16 cellular contexts compared by ENCODE assay signal in genomic region chr14:103135333-103136075, GRCh38. TPM values are rescaled to one million over a fixed set of nuclear protein-coding genes. Genes with fewer than 3 reads are reported as not detected.
A peak's percentile ranks its signal among the peaks of the same experiment; 100 is the strongest.
DNase-seq lines count a peak whose midpoint lies in the region; ATAC-seq and TF ChIP-seq lines count a peak whose summit lies in the region.
"Had no signal": no experiment of that assay in that cellular context is flagged by ENCODE, and none has a peak within 500 bp of the region (broad histone marks: within the 10 kb centered on the region; RNA-seq: fewer than 3 reads in every experiment).

No MANE protein-coding gene starts in this region.

- peaks cover 27% of the 10 kb centered on the region for H3K4me1 Mint-ChIP-seq in GM23338
- peaks cover 29% of the 10 kb centered on the region for H3K4me1 Mint-ChIP-seq in chondrocyte (ENCODE audit: low read depth)

- H3K79me2 ChIP-seq in GM23338 (replicated peaks; ENCODE audit: insufficient read depth): no peaks in the 10 kb centered on the region

- H3K9me3 Mint-ChIP-seq in GM23338 (no peaks in the 10 kb centered on the region; the same call in 2 of the 3 replicates), chondrocyte (ENCODE audit: low read depth) (no peaks in the 10 kb centered on the region)

- H3K27me3 Mint-ChIP-seq in GM23338 (ENCODE audit: insufficient read depth, low read depth, poor library complexity) (peaks cover 25% of the 10 kb centered on the region), chondrocyte (ENCODE audit: low read depth) (peaks cover 5% of the 10 kb centered on the region)

- H3K4me3 Mint-ChIP-seq in GM23338 (no peak overlapping the region), chondrocyte (ENCODE audit: unreplicated experiment) (no peak overlapping the region)
- H3K4me3 Mint-ChIP-seq: CD4-positive, CD25-positive, alpha-beta regulatory T cell had no signal

- H3K36me3 Mint-ChIP-seq in GM23338 (ENCODE audit: low read depth) (peaks cover 6% of the 10 kb centered on the region; the same call in 1 of the 3 replicates), chondrocyte (ENCODE audit: low read depth) (no peaks in the 10 kb centered on the region)
- H3K36me3 Mint-ChIP-seq: CD4-positive, CD25-positive, alpha-beta regulatory T cell had no signal

- peaks cover 30% of the 10 kb centered on the region for H3K27me3 ChIP-seq in GM23338 (ENCODE audit: insufficient read depth)
- H3K27me3 ChIP-seq in RWPE2 (ENCODE audit: insufficient read depth, poor library complexity, severe bottlenecking): no peaks in the 10 kb centered on the region
- H3K27me3 ChIP-seq in psoas muscle (ENCODE audit: insufficient read depth in 3 of 3, low read length in 2 of 3): no peaks in the 10 kb centered on the region
- H3K27me3 ChIP-seq: MG63 had no signal

- H3K27ac Mint-ChIP-seq in GM23338 (peak overlapping the region; percentile 65; the same call in 1 of the 2 replicates), chondrocyte (ENCODE audit: unreplicated experiment) (no peak overlapping the region)
- H3K27ac Mint-ChIP-seq: CD4-positive, CD25-positive, alpha-beta regulatory T cell had no signal

- H3K9me3 ChIP-seq in RWPE2 (ENCODE audit: severe bottlenecking): no peaks in the 10 kb centered on the region
- no peaks in the 10 kb centered on the region for H3K9me3 ChIP-seq in psoas muscle
- H3K9me3 ChIP-seq: MG63 had no signal

- ATAC-seq in GM23338: no peak
- ATAC-seq in RWPE2 (ENCODE audit: low read depth): no peak
- peak; percentile 72 for ATAC-seq in left lobe of liver
- no peak for ATAC-seq in psoas muscle
- ATAC-seq in HG03521 (IDR thresholded peaks at IDR 0.05; ENCODE audit: unreplicated experiment): no peak
- ATAC-seq: GM12878 had no signal

- H3K4me1 ChIP-seq in GM23338 (ENCODE audit: insufficient read depth) (peaks cover 12% of the 10 kb centered on the region), RWPE2 (ENCODE audit: insufficient read depth, poor library complexity, severe bottlenecking) (peaks cover 24% of the 10 kb centered on the region), psoas muscle (peaks cover 16% of the 10 kb centered on the region)

- no peak overlapping the region for H3K27ac ChIP-seq in GM23338 (ENCODE audit: low read depth)
- H3K27ac ChIP-seq in RWPE2 (ENCODE audit: poor library complexity, severe bottlenecking): peak overlapping the region; percentile 81
- H3K27ac ChIP-seq in psoas muscle: peak overlapping the region; percentile 86

- DNase-seq in GM23338 (ENCODE audit: low spot score) (no peak), RWPE2 (ENCODE audit: low spot score) (no peak), left lobe of liver (ENCODE audit: low spot score) (no peak), psoas muscle (peak in 1 of 2 donors; percentile 52), chondrocyte (ENCODE audit: low spot score) (no peak), glomerular visceral epithelial cell (ENCODE audit: extremely low spot score) (no peak)
- DNase-seq: AML-193; CD4-positive, CD25-positive, alpha-beta regulatory T cell; GOT3; MG63; NCI-H1092 treated with DMSO at 0.1 percent for 48 hours; NCI-H187; NCI-H446; SIG-M5 had no signal

- H3F3A ChIP-seq in GM23338 (replicated peaks; ENCODE audit: low read depth): 0 out of 2 replicates have a peak, but pooled peaks cover 2% of the 10 kb centered on the region

- H3K36me3 ChIP-seq in GM23338 (ENCODE audit: insufficient read depth) (no peaks in the 10 kb centered on the region), RWPE2 (ENCODE audit: low read depth) (peaks cover 6% of the 10 kb centered on the region), psoas muscle (ENCODE audit: insufficient read depth in 1 of 2, low read depth in 1 of 2) (peaks cover 3 to 59% of the 10 kb centered on the region in 2 donors)

- intact Hi-C loops in psoas muscle (cut with DNase I): no loop called here

- 75 to 84% (median 81%) methylated on average over 24 of the region's 24 CpGs for WGBS in psoas muscle, 3 donors

- H3K9me2 ChIP-seq in GM23338 (ENCODE audit: insufficient read depth): no peaks in the 10 kb centered on the region

- H4K20me1 ChIP-seq in GM23338 (replicated peaks; ENCODE audit: insufficient read depth): no peaks in the 10 kb centered on the region

- no peak overlapping the region for H3K4me2 ChIP-seq in GM23338

- H2AFZ ChIP-seq in GM23338: no peak overlapping the region

- H3K4me3 ChIP-seq in GM23338 (no peak overlapping the region), RWPE2 (ENCODE audit: severe bottlenecking) (no peak overlapping the region), psoas muscle (no peak overlapping the region)
- H3K4me3 ChIP-seq: GM12878, MG63 had no signal

- TF ChIP-seq CTCF in GM23338 (conservative IDR thresholded peaks at IDR 0.05; ENCODE audit: low read depth in 2 of 2): no peak
- TF ChIP-seq CTCF in RWPE2 (IDR thresholded peaks at IDR 0.05; ENCODE audit: poor library complexity, severe bottlenecking): no peak
- no peak for TF ChIP-seq CTCF in psoas muscle (IDR thresholded peaks at IDR 0.05)
- no peak for TF ChIP-seq CTCF in chondrocyte (IDR thresholded peaks at IDR 0.05)

TF ChIP-seq in GM23338, 12 proteins besides CTCF, POLR2A, EP300 and RAD21 (continues in another document):
- TF ChIP-seq EZH2 (IDR thresholded peaks at IDR 0.05; ENCODE audit: low read depth, unreplicated experiment) (no peak), NANOG (IDR thresholded peaks at IDR 0.05; ENCODE audit: borderline replicate concordance) (no peak), POLR2AphosphoS5 (IDR thresholded peaks at IDR 0.05; ENCODE audit: low read depth) (no peak), ZNF331 (CRISPR knock-in tag; IDR thresholded peaks at IDR 0.05; ENCODE audit: low read depth) (no peak), ZNF114 (CRISPR knock-in tag; IDR thresholded peaks at IDR 0.05) (no peak), REST (IDR thresholded peaks at IDR 0.05; ENCODE audit: unreplicated experiment) (no peak), CREB1 (CRISPR knock-in tag; IDR thresholded peaks at IDR 0.05; ENCODE audit: low read depth) (no peak), STAT1 (IDR thresholded peaks at IDR 0.05; ENCODE audit: unreplicated experiment) (no peak)

RNA-seq across cellular contexts. Expression of gene TNFAIP2, which starts 12.2 kb away (rescaled TPM):
- total RNA-seq in GM23338 (2014; rRNA removed; shearing (Covaris generic)): 9.8 and 14.1 TPM in 2 replicates
- polyA plus RNA-seq in GM23338 (2016; fragmentation: Nextera tagmentation; extraction: Ambion mirVana) (9.9 and 10.1 TPM in 2 replicates), psoas muscle (10 to 100 TPM; 32.2 to 97.4 (median 52.3) TPM)
- total RNA-seq in left lobe of liver (27.9 TPM), psoas muscle (100 to 1,000 TPM in 1 of 4 donors, 10 to 100 TPM in 3; 25.7 to 146 (median 39.1) TPM), chondrocyte (1.9 to 16.7 TPM (median 13.3 TPM) in 3 replicates)
- polyA plus RNA-seq: CD4-positive, CD25-positive, alpha-beta regulatory T cell had no signal

RNA-seq across cellular contexts. Expression of gene EXOC3L4, which starts 41.0 kb away (rescaled TPM):
- total RNA-seq in GM23338 (2014; rRNA removed; shearing (Covaris generic)): not detected in 2 replicates
- polyA plus RNA-seq in GM23338 (2016; fragmentation: Nextera tagmentation; extraction: Ambion mirVana): not detected in 2 replicates
- 81.5 TPM for total RNA-seq in left lobe of liver
- under 1 TPM in 2 of 4 donors, not detected in 2; 0.23 to 0.30 TPM for total RNA-seq in psoas muscle
- polyA plus RNA-seq in psoas muscle: under 1 TPM in 2 of 3 donors, not detected in 1; 0.12 to 0.33 TPM
- not detected in 3 replicates for total RNA-seq in chondrocyte
- total RNA-seq: CD4-positive, CD25-positive, alpha-beta regulatory T cell; GM12878 had no signal
- polyA plus RNA-seq: CD4-positive, CD25-positive, alpha-beta regulatory T cell; GM12878 had no signal

RNA-seq across cellular contexts. Expression of gene LBHD2, which starts 51.5 kb away (rescaled TPM):
- not detected in 2 replicates for total RNA-seq in GM23338 (2014; rRNA removed; shearing (Covaris generic))
- not detected in 2 replicates for polyA plus RNA-seq in GM23338 (2016; fragmentation: Nextera tagmentation; extraction: Ambion mirVana)
- not detected for total RNA-seq in left lobe of liver
- total RNA-seq in psoas muscle: not detected
- not detected for polyA plus RNA-seq in psoas muscle
- not detected in 3 replicates for total RNA-seq in chondrocyte
- total RNA-seq: CD4-positive, CD25-positive, alpha-beta regulatory T cell; GM12878 had no signal
- polyA plus RNA-seq: CD4-positive, CD25-positive, alpha-beta regulatory T cell; GM12878 had no signal

Comparison
In these comparisons a context has a peak if more than half of its experiments do, and no peak if none do; other contexts are left out.
1. RNA of gene EXOC3L4, which starts 41.0 kb away (total RNA-seq): 81.5 TPM in left lobe of liver (single experiment); 0.23 to 0.30 TPM in psoas muscle, not detected in GM23338 and not detected in chondrocyte; every median in the first group is over 10 times any median in the second.